1 cellular context compared by ENCODE assay signal in genomic region chr22:17769716-17770082, GRCh38.
TF ChIP-seq lines count a peak whose summit lies in the region.

No MANE protein-coding gene starts in this region.

TF ChIP-seq in H1, 55 proteins besides CTCF, POLR2A, EP300 and RAD21:
- TF ChIP-seq SIX5 (IDR thresholded peaks at IDR 0.05; ENCODE audit: low read depth, low read length) (no peak), SUZ12 (IDR thresholded peaks at IDR 0.05; ENCODE audit: low read length) (no peak), YY1 (IDR thresholded peaks at IDR 0.05; ENCODE audit: low read depth, low read length) (no peak), E2F6 (IDR thresholded peaks at IDR 0.05) (no peak), MAX (IDR thresholded peaks at IDR 0.05) (no peak), ATF2 (IDR thresholded peaks at IDR 0.05; ENCODE audit: low read length) (no peak), CEBPB (IDR thresholded peaks at IDR 0.05; ENCODE audit: low read depth, low read length) (no peak), CHD7 (IDR thresholded peaks at IDR 0.05; ENCODE audit: insufficient replicate concordance, low read length) (no peak), TAF1 (IDR thresholded peaks at IDR 0.05; ENCODE audit: low read depth, low read length) (no peak), FOSL1 (IDR thresholded peaks at IDR 0.05; ENCODE audit: insufficient read depth, low read depth, low read length) (no peak), SRF (IDR thresholded peaks at IDR 0.05; ENCODE audit: low read depth, low read length) (no peak), HDAC6 (IDR thresholded peaks at IDR 0.05; ENCODE audit: low read depth, low read length) (no peak), PHF8 (conservative IDR thresholded peaks at IDR 0.05; ENCODE audit: low read depth, low read length) (no peak), RFX5 (IDR thresholded peaks at IDR 0.05; ENCODE audit: borderline replicate concordance, low read depth, low read length) (no peak), KDM4A (IDR thresholded peaks at IDR 0.05; ENCODE audit: low read depth, low read length, severe bottlenecking) (no peak)
